Comparison of ENCODE assay signal across 11 cellular contexts in genomic region chrX:42128020-42128419, GRCh38.
DNase-seq lines count a peak whose midpoint lies in the region; ATAC-seq and TF ChIP-seq lines count a peak whose summit lies in the region.
"Had no signal": no experiment of that assay in that cellular context is flagged by ENCODE, and none has a peak within 500 bp of the region (broad histone marks: within the 10 kb centered on the region; RNA-seq: fewer than 3 reads in every experiment).

No MANE protein-coding gene starts in this region.

- H3K36me3 Mint-ChIP-seq in CD8-positive, alpha-beta memory T cell, result no peaks in the 10 kb centered on the region
- no peaks in the 10 kb centered on the region for H3K36me3 Mint-ChIP-seq in activated B cell treated with CpG ODN at 0.5 μM for 24 hours (ENCODE audit: low read depth)

- no peaks in the 10 kb centered on the region for H3K9me3 Mint-ChIP-seq in CD8-positive, alpha-beta memory T cell
- no peaks in the 10 kb centered on the region for H3K9me3 Mint-ChIP-seq in activated B cell treated with CpG ODN at 0.5 μM for 24 hours

- DNase-seq in CD8-positive, alpha-beta memory T cell, result peak in 1 of 5 donors; percentile 9
- DNase-seq in activated B cell treated with CpG ODN at 0.5 μM for 24 hours (no peak), dermis blood vessel endothelial cell (no peak), NCI-H345 (lab: John Stamatoyannopoulos, UW) (no peak), GM19238 (ENCODE audit: insufficient read length, low spot score) (no peak), retina (no peak)
- DNase-seq: cerebellar nuclear complex had no signal

- H3K36me3 ChIP-seq in CD8-positive, alpha-beta memory T cell (ENCODE audit: insufficient read depth, low read length), result no peaks in the 10 kb centered on the region
- H3K36me3 ChIP-seq: BLaER1 had no signal

- CTCF ChIA-PET in CD8-positive, alpha-beta memory T cell (lab: Charles Lee), result no interaction called here
- CTCF ChIA-PET in activated B cell treated with CpG ODN at 0.5 μM for 24 hours (lab: Charles Lee), result no interaction called here

- intact Hi-C loops in activated B cell treated with CpG ODN at 0.5 μM for 24 hours (cut with micrococcal nuclease), result no loop called here

- H3K27ac ChIP-seq in CD8-positive, alpha-beta memory T cell (ENCODE audit: low read depth, low read length), result no peak overlapping the region
- H3K27ac ChIP-seq: BLaER1 had no signal

- peak overlapping the region in 6 of 7 donors; percentile 17 to 52 (median 32) for H3K4me3 Mint-ChIP-seq in CD8-positive, alpha-beta memory T cell
- no peak overlapping the region for H3K4me3 Mint-ChIP-seq in activated B cell treated with CpG ODN at 0.5 μM for 24 hours
- H3K4me3 Mint-ChIP-seq: neural crest cell had no signal

- peaks cover 27% of the 10 kb centered on the region for H3K4me1 ChIP-seq in CD8-positive, alpha-beta memory T cell (ENCODE audit: insufficient read depth, low read length)
- H3K4me1 ChIP-seq: BLaER1 had no signal

- ATAC-seq in GM19043 (IDR thresholded peaks at IDR 0.05; ENCODE audit: low read depth, unreplicated experiment) (peak; percentile 56), HG02973 (IDR thresholded peaks at IDR 0.05; ENCODE audit: unreplicated experiment) (peak; percentile 62), activated B cell treated with CpG ODN at 0.5 μM for 24 hours (ENCODE audit: low read depth) (no peak)

- H3K4me1 Mint-ChIP-seq in CD8-positive, alpha-beta memory T cell, result peaks cover 23 to 50% (median 43%) of the 10 kb centered on the region in 3 donors
- peaks cover 48% of the 10 kb centered on the region for H3K4me1 Mint-ChIP-seq in activated B cell treated with CpG ODN at 0.5 μM for 24 hours
- H3K4me1 Mint-ChIP-seq: neural crest cell had no signal

- POLR2A ChIA-PET in CD8-positive, alpha-beta memory T cell (lab: Charles Lee), result no interaction called here
- POLR2A ChIA-PET in activated B cell treated with CpG ODN at 0.5 μM for 24 hours (lab: Charles Lee), result no interaction called here

- H3K27ac Mint-ChIP-seq in CD8-positive, alpha-beta memory T cell, result peak overlapping the region in 7 of 8 donors; percentile 28 to 66 (median 51)
- peak overlapping the region; percentile 59 for H3K27ac Mint-ChIP-seq in activated B cell treated with CpG ODN at 0.5 μM for 24 hours

- H3K9me3 ChIP-seq in CD8-positive, alpha-beta memory T cell (ENCODE audit: low read length), result no peaks in the 10 kb centered on the region
- H3K9me3 ChIP-seq: BLaER1 had no signal

- no peak for TF ChIP-seq CTCF in activated B cell treated with CpG ODN at 0.5 μM for 24 hours (IDR thresholded peaks at IDR 0.05)

- peaks cover 0 to 3% of the 10 kb centered on the region in 2 donors for H3K27me3 Mint-ChIP-seq in CD8-positive, alpha-beta memory T cell
- no peaks in the 10 kb centered on the region for H3K27me3 Mint-ChIP-seq in activated B cell treated with CpG ODN at 0.5 μM for 24 hours

- H3K27me3 ChIP-seq in CD8-positive, alpha-beta memory T cell (ENCODE audit: insufficient read depth, low read length, poor library complexity, severe bottlenecking), result no peaks in the 10 kb centered on the region

- H3K4me3 ChIP-seq in CD8-positive, alpha-beta memory T cell (ENCODE audit: low read length), result no peak overlapping the region
- H3K4me3 ChIP-seq: BLaER1 had no signal
